1 cellular context compared by ENCODE assay signal in genomic region chr16:15854906-15855703, GRCh38.
TF ChIP-seq lines count a peak whose summit lies in the region.

No MANE protein-coding gene starts in this region.

TF ChIP-seq in K562, 482 proteins besides CTCF, POLR2A, EP300 and RAD21:
- peak in 1 of 2 experiments; percentile 38; a peak in 1 of 4 replicates for TF ChIP-seq SRF (CRISPR knock-in tag; IDR thresholded peaks at IDR 0.05)
- TF ChIP-seq SPI1 (IDR thresholded peaks at IDR 0.05; ENCODE audit: borderline replicate concordance, low read depth, low read length), result no peak
- peak; percentile 11 for TF ChIP-seq CBX2 (IDR thresholded peaks at IDR 0.05; ENCODE audit: insufficient read depth, low read length, poor library complexity, severe bottlenecking)
